14 cellular contexts compared by ENCODE assay signal in genomic region chr5:136810198-136810823, GRCh38.
DNase-seq lines count a peak whose midpoint lies in the region; ATAC-seq and TF ChIP-seq lines count a peak whose summit lies in the region.
"Had no signal": no experiment of that assay in that cellular context is flagged by ENCODE, and none has a peak within 500 bp of the region (broad histone marks: within the 10 kb centered on the region; RNA-seq: fewer than 3 reads in every experiment).

No MANE protein-coding gene starts in this region.

- no peak overlapping the region for H3K9ac ChIP-seq in IMR-90 (ENCODE audit: low read depth, low read length)

- H2BK120ac ChIP-seq in IMR-90 (ENCODE audit: low read depth, low read length), result peak overlapping the region; percentile 10; the same call in 1 of the 2 replicates

- H4K20me1 ChIP-seq in IMR-90 (ENCODE audit: insufficient read depth, low read length), result no peaks in the 10 kb centered on the region

- intact Hi-C loops in IMR-90 (cut with micrococcal nuclease), result no loop called here

- DNase-seq in AG04449 (ENCODE audit: low read depth, low spot score) (peak; percentile 58), IMR-90 (peak; percentile 77), astrocyte of the cerebellum (ENCODE audit: low read depth) (peak; percentile 23), hepatic stellate cell (ENCODE audit: low spot score) (peak; percentile 24), substantia nigra (lab: John Stamatoyannopoulos, UW) (no peak), DMS153 (lab: John Stamatoyannopoulos, UW) (no peak), NAMALWA (ENCODE audit: low spot score) (no peak)
- no peak for DNase-seq in activated CD4-positive, CD25-positive, alpha-beta regulatory T cell (lab: John Stamatoyannopoulos, UW)
- DNase-seq: activated T-cell treated with anti-CD3 and anti-CD28 coated beads, Interleukin-2, amount 50 U/mL, for 48 hours; AML-193; MV-4-11; upper lobe of left lung had no signal

- H3K9me3 ChIP-seq in IMR-90 (ENCODE audit: control insufficient read depth, insufficient read depth, low read length), result 0 out of 2 replicates have a peak, but pooled peaks cover 1% of the 10 kb centered on the region
- H3K9me3 ChIP-seq: ascending aorta, upper lobe of left lung had no signal

- H3K27ac ChIP-seq in IMR-90 (ENCODE audit: insufficient read depth, low read length) (no peak overlapping the region), substantia nigra (ENCODE audit: low read depth, low read length, poor library complexity, severe bottlenecking) (no peak overlapping the region)
- H3K27ac ChIP-seq: ascending aorta, HL-60, upper lobe of left lung had no signal

- H3K14ac ChIP-seq in IMR-90 (replicated peaks; ENCODE audit: low read depth, low read length), result no peak overlapping the region

- H2AFZ ChIP-seq in IMR-90 (replicated peaks; ENCODE audit: low read length, poor library complexity), result peak overlapping the region; percentile 34

- no peak overlapping the region for H2AK9ac ChIP-seq in IMR-90 (replicated peaks; ENCODE audit: low read depth, low read length, poor library complexity)

- in situ Hi-C loops in IMR-90 (cut with MboI; ENCODE audit: low sequenced_read_pairs) (no loop called here), astrocyte of the cerebellum (cut with HindIII; ENCODE audit: low sequenced_read_pairs) (loop anchor here (25.0 kb wide), 1 partner anchor 702 kb away; no protein-coding TSS in a partner anchor)

- POLR2A ChIA-PET in AG04449 (lab: Yijun Ruan, JAX) (interaction anchor here (1.0 kb wide), 1 partner anchor 333 kb away, joined by 3 read pairs; no protein-coding TSS in a partner anchor), IMR-90 (lab: Charles Lee; ENCODE audit: unreplicated experiment) (no interaction called here)

- no TSS peak for BruUV-seq in IMR-90 (replicated peaks; lab: Mats Ljungman, UMichigan)

- no peak overlapping the region for H4K5ac ChIP-seq in IMR-90 (ENCODE audit: low read depth, low read length)

- H3K27me3 ChIP-seq in IMR-90 (ENCODE audit: control insufficient read depth, insufficient read depth, low read length), result no peaks in the 10 kb centered on the region
- H3K27me3 ChIP-seq: ascending aorta, upper lobe of left lung had no signal

- H3K18ac ChIP-seq in IMR-90 (ENCODE audit: low read depth, low read length), result no peak overlapping the region

- TF ChIP-seq CTCF in AG04449 (IDR thresholded peaks at IDR 0.05; ENCODE audit: insufficient read depth, low read length, missing control alignments) (no peak), IMR-90 (conservative IDR thresholded peaks at IDR 0.05; ENCODE audit: low read depth, low read length) (no peak), astrocyte of the cerebellum (IDR thresholded peaks at IDR 0.05; ENCODE audit: low read depth, low read length, missing control alignments) (no peak)

- H3K36me3 ChIP-seq in IMR-90 (ENCODE audit: control insufficient read depth, insufficient read depth, low read length), result no peaks in the 10 kb centered on the region
- H3K36me3 ChIP-seq: ascending aorta, upper lobe of left lung had no signal

- H3K4me1 ChIP-seq in IMR-90 (ENCODE audit: control insufficient read depth, insufficient read depth, low read length), result no peaks in the 10 kb centered on the region
- H3K4me1 ChIP-seq: ascending aorta, upper lobe of left lung had no signal

- TF ChIP-seq POLR2A in IMR-90 (IDR thresholded peaks at IDR 0.05; ENCODE audit: low read depth, low read length), result no peak

- H3K4me3 ChIP-seq in AG04449 (ENCODE audit: low read depth, low read length), result no peak overlapping the region
- no peak overlapping the region for H3K4me3 ChIP-seq in IMR-90 (ENCODE audit: insufficient read depth, low read depth, low read length)
- no peak overlapping the region for H3K4me3 ChIP-seq in astrocyte of the cerebellum (ENCODE audit: low read depth, low read length)
- H3K4me3 ChIP-seq: ascending aorta, upper lobe of left lung had no signal

- no peak overlapping the region for H4K8ac ChIP-seq in IMR-90 (ENCODE audit: low read depth in 2 of 2, low read length in 2 of 2)

- H3K79me1 ChIP-seq in IMR-90 (ENCODE audit: low read depth in 1 of 2, low read length in 2 of 2), result no peaks in the 10 kb centered on the region

- H3K56ac ChIP-seq in IMR-90 (ENCODE audit: extremely low read depth, insufficient read depth, low read length), result no peak overlapping the region

- H2BK15ac ChIP-seq in IMR-90 (ENCODE audit: low read depth, low read length), result no peak overlapping the region

- no peak overlapping the region; the same call in 1 of the 2 replicates for H3K4me2 ChIP-seq in IMR-90 (ENCODE audit: low read depth, low read length)

- H2BK5ac ChIP-seq in IMR-90 (ENCODE audit: low read depth, low read length, poor library complexity, severe bottlenecking), result peak overlapping the region; percentile 56

- peak overlapping the region; percentile 19; the same call in 1 of the 2 replicates for H3K4ac ChIP-seq in IMR-90 (ENCODE audit: low read depth, low read length)

- TF ChIP-seq RAD21 in IMR-90 (IDR thresholded peaks at IDR 0.05; ENCODE audit: low read length), result no peak

- H2BK20ac ChIP-seq in IMR-90 (ENCODE audit: low read depth, low read length), result no peak overlapping the region

- CTCF ChIA-PET in AG04449 (lab: Yijun Ruan, JAX) (interaction anchor here (1.2 to 1.9 kb wide), 6 partner anchors 8 to 409 kb away, joined by 3 to 10 read pairs (median 4); no protein-coding TSS in a partner anchor), IMR-90 (lab: Yijun Ruan, JAX) (interaction anchor here (1.2 to 1.5 kb wide), 2 partner anchors 9 to 510 kb away, joined by 3 read pairs; no protein-coding TSS in a partner anchor)

- WGBS in IMR-90 (ENCODE audit: extremely low coverage in 2 of 2, insufficient read length in 1 of 2), 2 experiments, result 58% methylated on average over 3 of the region's 6 CpGs; no CpG with 5 or more reads in 1 of the 2 experiments

- no peak overlapping the region for H3K23ac ChIP-seq in IMR-90 (ENCODE audit: low read depth, low read length)

- dilution Hi-C loops in IMR-90 (cut with HindIII; ENCODE audit: low sequenced_read_pairs, unreplicated experiment), result no loop called here

- H3K9me1 ChIP-seq in IMR-90 (ENCODE audit: insufficient read depth, low read length), result peaks cover 4% of the 10 kb centered on the region; the same call in 1 of the 2 replicates

- H2AK5ac ChIP-seq in IMR-90 (ENCODE audit: low read depth, low read length), result no peak overlapping the region

- peak; percentile 35; the same call in 1 of the 2 replicates for ATAC-seq in IMR-90 (ENCODE audit: low read depth)

- 0 out of 2 replicates have a peak overlapping the region, but pooled peaks have one; percentile 33 for H4K91ac ChIP-seq in IMR-90 (ENCODE audit: insufficient read depth, low read depth, low read length)

TF ChIP-seq in IMR-90, 13 proteins besides CTCF, POLR2A, EP300 and RAD21:
- TF ChIP-seq SMC3 (IDR thresholded peaks at IDR 0.05; ENCODE audit: low read depth, low read length) (no peak), MAZ (IDR thresholded peaks at IDR 0.05; ENCODE audit: borderline replicate concordance, low read depth, low read length) (no peak), CEBPB (IDR thresholded peaks at IDR 0.05; ENCODE audit: low read depth, low read length) (no peak), FOS (IDR thresholded peaks at IDR 0.05; ENCODE audit: low read depth, low read length) (0 out of 2 replicates have a peak, but pooled peaks have one; percentile 23), CHD1 (IDR thresholded peaks at IDR 0.05; ENCODE audit: low read depth, low read length) (no peak), USF2 (IDR thresholded peaks at IDR 0.05; ENCODE audit: low read depth, low read length) (no peak), NFE2L2 (IDR thresholded peaks at IDR 0.05; ENCODE audit: low read depth, low read length) (no peak)

Comparison
In these comparisons a context has a peak if more than half of its experiments do, and no peak if none do; other contexts are left out.
1. DNase-seq: peak in AG04449 (single experiment), IMR-90 (single experiment), astrocyte of the cerebellum (single experiment) and hepatic stellate cell (single experiment); none in substantia nigra (0 of 49), DMS153 (single experiment), NAMALWA (single experiment) and activated CD4-positive, CD25-positive, alpha-beta regulatory T cell (0 of 4).